Comparison of ENCODE assay signal across 21 cellular contexts in genomic region chr7:149637911-149638565, GRCh38.
"Had no signal": no experiment of that assay in that cellular context is flagged by ENCODE, and none has a peak within 500 bp of the region (broad histone marks: within the 10 kb centered on the region; RNA-seq: fewer than 3 reads in every experiment).

No MANE protein-coding gene starts in this region.

- ATAC-seq: effector memory CD8-positive, alpha-beta T cell; gastroesophageal sphincter; naive thymus-derived CD4-positive, alpha-beta T cell; right lobe of liver; stimulated activated naive B cell treated with anti-CD40 and anti-IgM and Interleukin-4, amounts not matched to agents 10 μg/mL and 1 μg/mL and 100 μg/mL, for 72 hours; stimulated activated naive CD8-positive, alpha-beta T cell treated with anti-CD3 and anti-CD28 coated beads, Interleukin-15, amount 100 ng/mL, for 72 hours; upper lobe of right lung had no signal

- H3K36me3 Mint-ChIP-seq: naive thymus-derived CD4-positive, alpha-beta T cell; stimulated activated naive B cell treated with anti-CD40 and anti-IgM and Interleukin-4, amounts not matched to agents 10 μg/mL and 1 μg/mL and 100 μg/mL, for 72 hours had no signal

- H3K4me1 Mint-ChIP-seq: naive thymus-derived CD4-positive, alpha-beta T cell; nephron progenitor cell; stimulated activated naive B cell treated with anti-CD40 and anti-IgM and Interleukin-4, amounts not matched to agents 10 μg/mL and 1 μg/mL and 100 μg/mL, for 72 hours; stimulated activated naive CD8-positive, alpha-beta T cell treated with anti-CD3 and anti-CD28 coated beads, Interleukin-15, amount 100 ng/mL, for 72 hours had no signal

- H3K27ac Mint-ChIP-seq: dendritic cell treated with granulocyte-macrophage colony-stimulating factor and Interleukin-4, amounts not matched to agents 40 ng/mL and 50 ng/mL, for 4 days; effector memory CD8-positive, alpha-beta T cell; naive thymus-derived CD4-positive, alpha-beta T cell; nephron progenitor cell; progenitor cell of endocrine pancreas; stimulated activated naive B cell treated with anti-CD40 and anti-IgM and Interleukin-4, amounts not matched to agents 10 μg/mL and 1 μg/mL and 100 μg/mL, for 72 hours; stimulated activated naive CD8-positive, alpha-beta T cell treated with anti-CD3 and anti-CD28 coated beads, Interleukin-15, amount 100 ng/mL, for 72 hours had no signal

- DNase-seq: cerebellar nuclear complex; effector memory CD8-positive, alpha-beta T cell; esophagus squamous epithelium; foreskin fibroblast; glutamatergic neuron; left ventricle myocardium inferior; mesenchymal stem cell; naive thymus-derived CD4-positive, alpha-beta T cell; nephron progenitor cell; ovary; right lobe of liver; spleen; stimulated activated CD4-positive, alpha-beta T cell treated with anti-CD3 and anti-CD28 coated beads, Interleukin-2, amount 100 ng/mL, for 24 hours; stimulated activated CD4-positive, alpha-beta T cell treated with anti-CD3 and anti-CD28 coated beads, Interleukin-4, amount 100 ng/mL, for 4 hours; stimulated activated naive B cell treated with anti-CD40 and anti-IgM and Interleukin-4, amounts not matched to agents 10 μg/mL and 1 μg/mL and 100 μg/mL, for 72 hours; stimulated activated naive CD8-positive, alpha-beta T cell treated with anti-CD3 and anti-CD28 coated beads, Interleukin-15, amount 100 ng/mL, for 72 hours; testis; upper lobe of right lung had no signal

- H3K4me3 Mint-ChIP-seq: dendritic cell treated with granulocyte-macrophage colony-stimulating factor and Interleukin-4, amounts not matched to agents 40 ng/mL and 50 ng/mL, for 4 days; effector memory CD8-positive, alpha-beta T cell; naive thymus-derived CD4-positive, alpha-beta T cell; nephron progenitor cell; stimulated activated naive B cell treated with anti-CD40 and anti-IgM and Interleukin-4, amounts not matched to agents 10 μg/mL and 1 μg/mL and 100 μg/mL, for 72 hours; stimulated activated naive CD8-positive, alpha-beta T cell treated with anti-CD3 and anti-CD28 coated beads, Interleukin-15, amount 100 ng/mL, for 72 hours had no signal

- H3K9me3 Mint-ChIP-seq: dendritic cell treated with granulocyte-macrophage colony-stimulating factor and Interleukin-4, amounts not matched to agents 40 ng/mL and 50 ng/mL, for 4 days; effector memory CD8-positive, alpha-beta T cell; naive thymus-derived CD4-positive, alpha-beta T cell; nephron progenitor cell; stimulated activated naive B cell treated with anti-CD40 and anti-IgM and Interleukin-4, amounts not matched to agents 10 μg/mL and 1 μg/mL and 100 μg/mL, for 72 hours; stimulated activated naive CD8-positive, alpha-beta T cell treated with anti-CD3 and anti-CD28 coated beads, Interleukin-15, amount 100 ng/mL, for 72 hours had no signal
